Comparison of ENCODE assay signal across 8 cellular contexts in the genomic region with DNA sequence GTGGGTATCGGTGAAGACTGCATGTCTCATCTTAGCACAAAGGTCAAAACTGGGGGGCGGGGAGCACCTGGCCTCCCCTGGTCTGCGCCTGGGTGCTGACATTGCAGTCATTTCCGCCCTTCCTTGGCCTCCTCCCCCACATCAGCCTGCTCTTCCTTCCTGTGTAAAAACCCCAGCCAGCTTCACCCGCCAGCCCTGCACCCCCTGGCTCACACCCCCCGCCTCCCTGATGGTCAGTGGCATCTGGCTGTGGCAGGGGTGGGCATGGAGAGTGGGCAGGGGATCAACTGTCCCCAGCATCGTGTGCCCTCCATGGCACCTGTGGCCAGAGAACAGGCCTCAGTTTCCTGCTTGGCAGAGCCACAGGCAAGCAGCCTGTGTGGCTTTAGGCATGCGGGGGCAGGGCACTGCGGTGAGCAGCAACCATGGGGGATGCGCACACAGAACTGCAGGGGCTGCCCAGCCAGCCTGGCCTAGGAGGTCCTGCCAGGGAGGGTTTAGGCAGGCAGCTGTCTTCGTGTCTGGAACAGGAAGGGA. TPM values are rescaled to one million over a fixed set of nuclear protein-coding genes. Genes with fewer than 3 reads are reported as not detected.
DNase-seq lines count a peak whose midpoint lies in the region; ATAC-seq and TF ChIP-seq lines count a peak whose summit lies in the region.

No MANE protein-coding gene starts in this region.

- peaks cover 0 to 63% (median 0%) of the 10 kb centered on the region in 3 donors for H3K36me3 ChIP-seq in Peyer's patch
- peaks cover 57 to 70% of the 10 kb centered on the region in 2 experiments for H3K36me3 ChIP-seq in mesenchymal stem cell (ENCODE audit: control insufficient read depth in 1 of 2, insufficient read depth in 2 of 2, low read depth in 1 of 2, low read length in 2 of 2)

- H3K27ac ChIP-seq in Peyer's patch (peak overlapping the region; percentile 86 to 95 (median 88)), mesenchymal stem cell (ENCODE audit: low read length, poor library complexity, severe bottlenecking) (peak overlapping the region; percentile 66)

- H4K91ac ChIP-seq in mesenchymal stem cell (ENCODE audit: low read length), result peak overlapping the region; percentile 3

- no peak overlapping the region for H2AK5ac ChIP-seq in mesenchymal stem cell (ENCODE audit: low read length, severe bottlenecking)

- H3K4me3 ChIP-seq in GM12875 (ENCODE audit: low read depth, low read length) (peak overlapping the region; percentile 22), Peyer's patch (peak overlapping the region in 3 of 4 donors; percentile 18 to 38 (median 27)), mesenchymal stem cell (ENCODE audit: insufficient read depth in 1 of 2, low read depth in 1 of 2, low read length in 2 of 2) (no peak overlapping the region)

- peaks cover 2% of the 10 kb centered on the region for H3K79me1 ChIP-seq in mesenchymal stem cell (replicated peaks; ENCODE audit: low read length, poor library complexity, severe bottlenecking)

- peaks cover 95% of the 10 kb centered on the region for H3K36me3 Mint-ChIP-seq in stimulated activated effector memory CD8-positive, alpha-beta T cell treated with anti-CD3 and anti-CD28 coated beads, Interleukin-12 subunit alpha, Interleukin-12 subunit beta, amount 100 ng/mL, for 72 hours

- no peak for TF ChIP-seq CTCF in GM12875 (IDR thresholded peaks at IDR 0.05; ENCODE audit: borderline replicate concordance, insufficient read depth, low read depth, low read length)
- TF ChIP-seq CTCF in Peyer's patch (IDR thresholded peaks at IDR 0.05), result no peak

- no peak overlapping the region for H2BK120ac ChIP-seq in mesenchymal stem cell (ENCODE audit: low read depth, low read length)

- peak overlapping the region; percentile 77 for H3K4me3 Mint-ChIP-seq in stimulated activated effector memory CD8-positive, alpha-beta T cell treated with anti-CD3 and anti-CD28 coated beads, Interleukin-12 subunit alpha, Interleukin-12 subunit beta, amount 100 ng/mL, for 72 hours

- H3K14ac ChIP-seq in mesenchymal stem cell (ENCODE audit: low read length in 2 of 2), result peak overlapping the region in 1 of 2 experiments; percentile 49

- peak overlapping the region; percentile 17 to 50 for H3K18ac ChIP-seq in mesenchymal stem cell (ENCODE audit: low read depth in 1 of 2, low read length in 2 of 2)

- no peak overlapping the region for H3K9ac ChIP-seq in mesenchymal stem cell (ENCODE audit: low read length)

- H3K4me1 ChIP-seq in Peyer's patch (peaks cover 30 to 89% (median 41%) of the 10 kb centered on the region in 4 donors), mesenchymal stem cell (ENCODE audit: control insufficient read depth, insufficient read depth, low read depth, low read length) (peaks cover 56% of the 10 kb centered on the region)

- H3K27ac Mint-ChIP-seq in stimulated activated effector memory CD8-positive, alpha-beta T cell treated with anti-CD3 and anti-CD28 coated beads, Interleukin-12 subunit alpha, Interleukin-12 subunit beta, amount 100 ng/mL, for 72 hours, result peak overlapping the region; percentile 97

- H3K4me2 ChIP-seq in mesenchymal stem cell (ENCODE audit: low read length, poor library complexity, severe bottlenecking), result no peak overlapping the region

- peaks cover 63% of the 10 kb centered on the region for H3K4me1 Mint-ChIP-seq in stimulated activated effector memory CD8-positive, alpha-beta T cell treated with anti-CD3 and anti-CD28 coated beads, Interleukin-12 subunit alpha, Interleukin-12 subunit beta, amount 100 ng/mL, for 72 hours

- H2AFZ ChIP-seq in mesenchymal stem cell (ENCODE audit: low read depth, low read length), result no peak overlapping the region

- H2BK12ac ChIP-seq in mesenchymal stem cell (ENCODE audit: low read length in 2 of 2), result peak overlapping the region; percentile 28 to 35

- WGBS in mesenchymal stem cell, result 76% methylated on average over 9 of the region's 11 CpGs

- TF ChIP-seq POLR2A in Peyer's patch (IDR thresholded peaks at IDR 0.05) (no peak), erythroblast (IDR thresholded peaks at IDR 0.05; ENCODE audit: low read length) (no peak)

- no peak overlapping the region for H2BK5ac ChIP-seq in mesenchymal stem cell (ENCODE audit: low read depth, low read length, poor library complexity, severe bottlenecking)

- no peak overlapping the region for H3K23ac ChIP-seq in mesenchymal stem cell (ENCODE audit: low read length in 2 of 2)

- peak overlapping the region; percentile 70 for H4K8ac ChIP-seq in mesenchymal stem cell (ENCODE audit: low read length)

- no peaks in the 10 kb centered on the region for H3K9me3 Mint-ChIP-seq in stimulated activated effector memory CD8-positive, alpha-beta T cell treated with anti-CD3 and anti-CD28 coated beads, Interleukin-12 subunit alpha, Interleukin-12 subunit beta, amount 100 ng/mL, for 72 hours

- H3K27me3 ChIP-seq in Peyer's patch, result no peaks in the 10 kb centered on the region
- H3K27me3 ChIP-seq in mesenchymal stem cell (ENCODE audit: control insufficient read depth in 1 of 2, insufficient read depth in 1 of 2, low read length in 2 of 2), result no peaks in the 10 kb centered on the region

- peak overlapping the region; percentile 29 for H2BK15ac ChIP-seq in mesenchymal stem cell (ENCODE audit: low read depth, poor library complexity, severe bottlenecking)

- peak; percentile 77 to 93 (median 90) for DNase-seq in Peyer's patch
- DNase-seq in activated gamma-delta T cell treated with Interleukin-2 at 50 U/mL for 16 hours, result peak; percentile 88
- DNase-seq in mesenchymal stem cell, result no peak
- peak; percentile 64 to 92 for DNase-seq in stimulated activated effector memory CD8-positive, alpha-beta T cell treated with anti-CD3 and anti-CD28 coated beads, Interleukin-12 subunit alpha, Interleukin-12 subunit beta, amount 100 ng/mL, for 72 hours (ENCODE audit: low spot score in 2 of 2)
- no peak for DNase-seq in T1000 (lab: John Stamatoyannopoulos, UW)
- DNase-seq in erythroblast (lab: John Stamatoyannopoulos, UW), result no peak

- ATAC-seq in HG02763 (IDR thresholded peaks at IDR 0.05; ENCODE audit: unreplicated experiment), result peak; percentile 77
- ATAC-seq in stimulated activated effector memory CD8-positive, alpha-beta T cell treated with anti-CD3 and anti-CD28 coated beads, Interleukin-12 subunit alpha, Interleukin-12 subunit beta, amount 100 ng/mL, for 72 hours, result peak; percentile 92

- H3K9me3 ChIP-seq in Peyer's patch, result no peaks in the 10 kb centered on the region
- H3K9me3 ChIP-seq in mesenchymal stem cell (ENCODE audit: control insufficient read depth, low read length), result no peaks in the 10 kb centered on the region

- peak overlapping the region in 1 of 2 experiments; percentile 3 for H3K4ac ChIP-seq in mesenchymal stem cell (ENCODE audit: low read depth in 1 of 2, low read length in 2 of 2)

RNA-seq across cellular contexts. Expression of gene LASP1, which starts 29.0 kb away (rescaled TPM):
- 100 to 1,000 TPM; 166 to 654 (median 590) TPM for total RNA-seq in Peyer's patch
- polyA plus RNA-seq in mesenchymal stem cell (2013, experiment 1 of 2), result 223 TPM
- polyA plus RNA-seq in mesenchymal stem cell (2013, experiment 2 of 2), result 220 TPM

RNA-seq across cellular contexts. Expression of gene RPL23, which starts 45.4 kb away (rescaled TPM):
- total RNA-seq in Peyer's patch, result 1,000 to 10,000 TPM in 1 of 4 donors, 100 to 1,000 TPM in 3; 347 to 1,233 (median 540) TPM
- polyA plus RNA-seq in mesenchymal stem cell (2013, experiment 1 of 2), result 3,739 TPM
- 3,716 TPM for polyA plus RNA-seq in mesenchymal stem cell (2013, experiment 2 of 2)

Comparison
In these comparisons a context has a peak if more than half of its experiments do, and no peak if none do; other contexts are left out.
1. H3K4me3 ChIP-seq: peak in GM12875 (single experiment) and Peyer's patch (3 of 4); none in mesenchymal stem cell (0 of 2).
2. DNase-seq: peak in Peyer's patch (3 of 3), activated gamma-delta T cell treated with Interleukin-2 at 50 U/mL for 16 hours (single experiment) and stimulated activated effector memory CD8-positive, alpha-beta T cell treated with anti-CD3 and anti-CD28 coated beads, Interleukin-12 subunit alpha, Interleukin-12 subunit beta, amount 100 ng/mL, for 72 hours (2 of 2); none in mesenchymal stem cell (single experiment), T1000 (single experiment) and erythroblast (0 of 2).